ENCODE assay signal across 11 cellular contexts in the genomic region with DNA sequence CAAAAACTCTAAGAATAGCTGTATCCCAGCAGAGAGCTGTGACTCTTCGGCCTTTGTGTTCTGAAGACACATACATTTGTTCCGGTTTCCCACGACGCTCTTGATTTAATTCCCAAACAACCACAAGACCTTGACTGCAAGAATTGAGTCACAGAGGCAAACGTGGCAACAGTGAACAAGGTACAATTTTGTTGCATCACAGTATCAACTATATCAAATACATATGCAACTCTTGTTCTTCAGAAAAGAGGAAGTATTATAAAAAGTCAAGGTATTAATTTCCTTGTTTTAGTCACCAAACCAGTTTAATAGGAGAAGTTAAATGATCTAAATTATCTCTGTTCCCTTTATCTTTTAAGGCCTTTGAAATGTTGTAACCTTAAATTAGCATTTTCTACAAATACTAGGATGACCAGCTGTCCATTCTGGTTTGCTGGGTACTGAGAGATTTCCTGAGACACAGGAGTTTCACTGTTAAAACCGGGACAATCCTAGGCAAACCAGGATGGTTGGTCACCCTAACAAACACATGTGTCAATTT. TPM values are rescaled to one million over a fixed set of nuclear protein-coding genes. Genes with fewer than 3 reads are reported as not detected.
A peak's percentile ranks its signal among the peaks of the same experiment; 100 is the strongest.
DNase-seq lines count a peak whose midpoint lies in the region; ATAC-seq, FAIRE-seq and TF ChIP-seq lines count a peak whose summit lies in the region.
"Had no signal": no experiment of that assay in that cellular context is flagged by ENCODE, and none has a peak within 500 bp of the region (broad histone marks: within the 10 kb centered on the region; RNA-seq: fewer than 3 reads in every experiment).

No MANE protein-coding gene starts in this region.

- H3K23ac ChIP-seq in mesendoderm (ENCODE audit: low read length): no peak overlapping the region

- DNase-seq in astrocyte (ENCODE audit: low read depth): peak; percentile 74
- DNase-seq in spleen: no peak
- DNase-seq in NCI-H69 (lab: John Stamatoyannopoulos, UW): no peak
- no peak for DNase-seq in DMS79 treated with DMSO at 0.1 percent for 48 hours (lab: John Stamatoyannopoulos, UW)
- DNase-seq in mesendoderm: no peak
- no peak for DNase-seq in DMS79 (lab: John Stamatoyannopoulos, UW)
- DNase-seq: activated naive CD8-positive, alpha-beta T cell treated with anti-CD3 and anti-CD28 coated beads for 36 hours; naive thymus-derived CD8-positive, alpha-beta T cell had no signal

- H2AFZ ChIP-seq in astrocyte (ENCODE audit: low read depth, low read length): no peak overlapping the region

- H3K56ac ChIP-seq in mesendoderm (ENCODE audit: low read length): no peak overlapping the region

- H4K8ac ChIP-seq in mesendoderm (ENCODE audit: low read depth, low read length): no peak overlapping the region

- H2AK5ac ChIP-seq in mesendoderm (ENCODE audit: low read length): no peak overlapping the region

- H3K27me3 ChIP-seq in astrocyte (ENCODE audit: insufficient read depth, low read length) (no peaks in the 10 kb centered on the region), spleen (replicated peaks in 1 of 7) (no peaks in the 10 kb centered on the region), mesendoderm (ENCODE audit: insufficient read depth, low read length, poor library complexity) (no peaks in the 10 kb centered on the region)

- H3K27me3 Mint-ChIP-seq in astrocyte (ENCODE audit: low read depth, unreplicated experiment): no peaks in the 10 kb centered on the region
- H3K27me3 Mint-ChIP-seq: activated naive CD8-positive, alpha-beta T cell treated with anti-CD3 and anti-CD28 coated beads for 36 hours; naive thymus-derived CD8-positive, alpha-beta T cell had no signal

- peaks cover 9% of the 10 kb centered on the region for H3K36me3 Mint-ChIP-seq in astrocyte (ENCODE audit: low read depth, unreplicated experiment)

- no peak for TF ChIP-seq POLR2A in spleen (IDR thresholded peaks at IDR 0.05)

- H3K18ac ChIP-seq in mesendoderm (ENCODE audit: low read length): no peak overlapping the region

- peak; percentile 84 for ATAC-seq in GM18868 (IDR thresholded peaks at IDR 0.05; ENCODE audit: unreplicated experiment)
- ATAC-seq in HG03354 (IDR thresholded peaks at IDR 0.05; ENCODE audit: poor library complexity, severe bottlenecking, unreplicated experiment): peak; percentile 66
- ATAC-seq: naive thymus-derived CD8-positive, alpha-beta T cell had no signal

- FAIRE-seq in astrocyte (lab: Jason Lieb, UNC): peak; percentile 49
- FAIRE-seq: TTC549 had no signal

- 49 to 64% (median 55%) methylated on average over 6 of the region's 6 CpGs for WGBS in spleen, 5 donors
- no CpG with 5 or more reads among the region's 6 CpGs for WGBS in mesendoderm (ENCODE audit: extremely low coverage, insufficient coverage, low lambda C conversion rate)

- no peaks in the 10 kb centered on the region for H4K20me1 ChIP-seq in astrocyte (ENCODE audit: insufficient read depth, low read length)

- H3K4me3 ChIP-seq in astrocyte (ENCODE audit: insufficient read depth, low read depth, low read length) (no peak overlapping the region), spleen (no peak overlapping the region), mesendoderm (ENCODE audit: low read length) (no peak overlapping the region)

- no peak overlapping the region for H3K4ac ChIP-seq in mesendoderm (ENCODE audit: low read depth, low read length)

- H3K4me3 Mint-ChIP-seq in astrocyte (ENCODE audit: unreplicated experiment): no peak overlapping the region
- H3K4me3 Mint-ChIP-seq: activated naive CD8-positive, alpha-beta T cell treated with anti-CD3 and anti-CD28 coated beads for 36 hours; naive thymus-derived CD8-positive, alpha-beta T cell had no signal

- H3K79me1 ChIP-seq in mesendoderm (ENCODE audit: low read length): peaks cover 4% of the 10 kb centered on the region

- intact Hi-C loops in spleen (cut with DNase I; ENCODE audit: low total_unique reads): no loop called here

- H3K27ac ChIP-seq in astrocyte (ENCODE audit: low read depth, low read length) (peak overlapping the region; percentile 39), spleen (peak overlapping the region in 5 of 8 donors; percentile 58 to 77 (median 70)), mesendoderm (ENCODE audit: low read depth, low read length) (no peak overlapping the region)

- H4K5ac ChIP-seq in mesendoderm (ENCODE audit: low read length): no peak overlapping the region

- H3K9me3 Mint-ChIP-seq in astrocyte (ENCODE audit: unreplicated experiment): no peaks in the 10 kb centered on the region
- H3K9me3 Mint-ChIP-seq: activated naive CD8-positive, alpha-beta T cell treated with anti-CD3 and anti-CD28 coated beads for 36 hours; naive thymus-derived CD8-positive, alpha-beta T cell had no signal

- no peak overlapping the region for H3K9ac ChIP-seq in astrocyte (ENCODE audit: low read length)
- H3K9ac ChIP-seq in mesendoderm (ENCODE audit: low read length): no peak overlapping the region

- H2BK15ac ChIP-seq in mesendoderm (replicated peaks; ENCODE audit: low read depth): no peak overlapping the region

- H3K4me1 Mint-ChIP-seq in astrocyte (ENCODE audit: low read depth, unreplicated experiment): peaks cover 29% of the 10 kb centered on the region

- H3K4me2 ChIP-seq in astrocyte (ENCODE audit: low read length) (no peak overlapping the region), mesendoderm (ENCODE audit: low read length) (no peak overlapping the region)

- no peaks in the 10 kb centered on the region for H3K9me3 ChIP-seq in astrocyte (ENCODE audit: insufficient read depth, low read depth, low read length)
- no peaks in the 10 kb centered on the region for H3K9me3 ChIP-seq in spleen

- H3K4me1 ChIP-seq in astrocyte (ENCODE audit: insufficient read depth, low read length) (peaks cover 16% of the 10 kb centered on the region), spleen (peaks cover 3 to 54% (median 22%) of the 10 kb centered on the region in 6 donors), mesendoderm (ENCODE audit: control insufficient read depth, low read depth, low read length) (no peaks in the 10 kb centered on the region)

- H2BK5ac ChIP-seq in mesendoderm (ENCODE audit: low read length): no peak overlapping the region

- TF ChIP-seq CTCF in astrocyte (IDR thresholded peaks at IDR 0.05; ENCODE audit: insufficient read depth, low read depth, low read length) (no peak), spleen (IDR thresholded peaks at IDR 0.05 in 8 of 11, conservative IDR thresholded peaks at IDR 0.05 in 3 of 11) (no peak)

- H3K79me2 ChIP-seq in astrocyte (ENCODE audit: insufficient read depth, low read length) (peaks cover 15% of the 10 kb centered on the region), mesendoderm (ENCODE audit: control insufficient read depth, insufficient read depth, low read length) (peaks cover 3% of the 10 kb centered on the region)

- no peak overlapping the region for H2BK120ac ChIP-seq in mesendoderm (ENCODE audit: low read depth, low read length)

- no peak overlapping the region for H3K27ac Mint-ChIP-seq in astrocyte (ENCODE audit: unreplicated experiment)
- H3K27ac Mint-ChIP-seq: activated naive CD8-positive, alpha-beta T cell treated with anti-CD3 and anti-CD28 coated beads for 36 hours had no signal

- H3K36me3 ChIP-seq in astrocyte (ENCODE audit: insufficient read depth, low read length) (peaks cover 24% of the 10 kb centered on the region), spleen (peaks cover 0 to 84% (median 44%) of the 10 kb centered on the region in 6 donors), mesendoderm (ENCODE audit: control insufficient read depth, insufficient read depth, low read length) (peaks cover 5% of the 10 kb centered on the region)

RNA-seq across cellular contexts. Expression of a gene that starts 11.1 kb away (rescaled TPM):
- 22.6 and 28.0 TPM in 2 replicates for total RNA-seq in astrocyte
- total RNA-seq in spleen: 10 to 100 TPM; 25.9 to 35.7 (median 30.0) TPM
- 10 to 100 TPM; 10.3 to 14.1 (median 11.1) TPM for polyA plus RNA-seq in spleen
- polyA plus RNA-seq in mesendoderm (2013, experiment 1 of 2): 6.7 TPM
- polyA plus RNA-seq in mesendoderm (2013, experiment 2 of 2): 7.0 TPM

RNA-seq across cellular contexts. Expression of a gene that starts 11.5 kb away (rescaled TPM):
- total RNA-seq in astrocyte (41.5 and 47.8 TPM in 2 replicates), spleen (10 to 100 TPM; 39.6 to 65.4 (median 52.0) TPM)
- polyA plus RNA-seq in spleen: 10 to 100 TPM; 18.1 to 25.1 (median 20.2) TPM
- 25.1 TPM for polyA plus RNA-seq in mesendoderm (2013, experiment 1 of 2)
- polyA plus RNA-seq in mesendoderm (2013, experiment 2 of 2): 25.4 TPM

RNA-seq across cellular contexts. Expression of a gene that starts 44.8 kb away (rescaled TPM):
- total RNA-seq in astrocyte (0.43 TPM in 1 of 2 replicates, not detected in the other), spleen (1 to 10 TPM in 5 of 7 donors, not detected in 2; 1.0 to 5.6 (median 2.7) TPM)
- 10 to 100 TPM in 2 of 3 donors, 1 to 10 TPM in 1; 5.4 to 84.3 (median 69.3) TPM for polyA plus RNA-seq in spleen
- not detected for polyA plus RNA-seq in mesendoderm (2013, experiment 1 of 2)
- not detected for polyA plus RNA-seq in mesendoderm (2013, experiment 2 of 2)
- total RNA-seq: activated naive CD8-positive, alpha-beta T cell treated with anti-CD3 and anti-CD28 coated beads for 36 hours; naive thymus-derived CD8-positive, alpha-beta T cell had no signal
- polyA plus RNA-seq: naive thymus-derived CD8-positive, alpha-beta T cell had no signal
